9 cellular contexts compared by ENCODE assay signal in the genomic region with DNA sequence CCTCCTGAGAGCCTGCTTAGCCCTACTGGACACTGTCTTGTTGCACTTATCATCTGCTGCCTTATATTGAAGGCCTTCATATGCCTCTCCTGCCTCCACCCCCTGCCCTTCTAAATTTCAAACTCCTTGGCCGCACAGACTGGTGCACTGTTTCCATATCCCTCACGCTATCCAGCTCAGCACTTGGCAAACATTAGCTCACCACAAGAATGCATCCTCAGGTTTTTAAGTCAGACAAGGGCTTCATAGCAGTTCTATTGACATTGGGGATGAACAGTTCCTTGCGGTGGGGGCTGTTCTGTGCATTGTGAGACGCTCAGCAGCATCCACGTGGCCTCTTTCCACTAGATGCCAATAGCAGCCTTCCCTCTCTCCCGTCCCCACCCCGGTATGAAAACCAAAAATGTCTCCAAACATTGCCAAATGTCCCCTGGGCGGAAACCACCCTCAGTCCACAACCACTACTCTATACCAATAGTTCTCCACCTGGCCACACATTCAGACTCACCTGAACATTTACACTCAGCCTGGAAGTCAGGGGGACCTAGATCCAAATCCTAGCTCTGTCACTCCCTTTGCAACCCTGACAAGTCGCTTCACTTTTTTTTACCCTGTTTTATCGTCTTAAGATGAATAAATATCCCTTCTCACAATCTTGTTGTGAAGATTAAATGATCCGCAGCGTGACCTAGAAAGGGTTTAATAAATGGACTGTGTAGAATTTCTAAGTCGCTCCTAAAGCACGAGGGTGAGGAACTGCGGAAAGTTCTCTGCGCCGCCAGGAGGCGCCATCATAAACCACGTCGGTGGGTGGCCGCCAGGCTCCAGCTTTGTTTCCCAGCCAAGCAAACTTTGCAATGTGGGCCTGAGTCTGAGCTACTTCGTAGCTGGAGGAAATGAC. TPM values are rescaled to one million over a fixed set of nuclear protein-coding genes. Genes with fewer than 3 reads are reported as not detected.
A peak's percentile ranks its signal among the peaks of the same experiment; 100 is the strongest.
DNase-seq lines count a peak whose midpoint lies in the region; ATAC-seq, FAIRE-seq and TF ChIP-seq lines count a peak whose summit lies in the region.
"Had no signal": no experiment of that assay in that cellular context is flagged by ENCODE, and none has a peak within 500 bp of the region (broad histone marks: within the 10 kb centered on the region; RNA-seq: fewer than 3 reads in every experiment).

No MANE protein-coding gene starts in this region.

- peaks cover 13% of the 10 kb centered on the region for H3K4me1 Mint-ChIP-seq in stimulated activated memory B cell treated with anti-CD40 and anti-IgM and Interleukin-4, amounts not matched to agents 10 μg/mL and 1 μg/mL and 100 μg/mL, for 72 hours
- H3K4me1 Mint-ChIP-seq: immature natural killer cell had no signal

- peak; percentile 79 for FAIRE-seq in GM19239 (lab: Jason Lieb, UNC)

- no peak overlapping the region for H3K27ac Mint-ChIP-seq in stimulated activated memory B cell treated with anti-CD40 and anti-IgM and Interleukin-4, amounts not matched to agents 10 μg/mL and 1 μg/mL and 100 μg/mL, for 72 hours
- H3K27ac Mint-ChIP-seq: immature natural killer cell had no signal

- TSS peak; percentile 97 for BruUV-seq in PC-3 (replicated peaks; lab: Mats Ljungman, UMichigan)

- H3K27me3 ChIP-seq in PC-3 (ENCODE audit: low read length) = no peaks in the 10 kb centered on the region
- H3K27me3 ChIP-seq in heart right ventricle = peaks cover 0 to 79% (median 60%) of the 10 kb centered on the region in 7 donors

- ATAC-seq in PC-3 (peak; percentile 88), heart right ventricle (no peak), GM19324 (IDR thresholded peaks at IDR 0.05; ENCODE audit: low FRiP score, unreplicated experiment) (no peak)
- no peak for ATAC-seq in stimulated activated memory B cell treated with anti-CD40 and anti-IgM and Interleukin-4, amounts not matched to agents 10 μg/mL and 1 μg/mL and 100 μg/mL, for 72 hours

- CTCF ChIA-PET in PC-3 (lab: Charles Lee) = interaction anchor here (0.6 to 1.9 kb wide), 5 partner anchors 17 to 48 kb away, joined by 3 to 19 read pairs (median 12); no protein-coding TSS in a partner anchor

- peak overlapping the region; percentile 88 for H3K4me2 ChIP-seq in PC-3 (ENCODE audit: low read length)

- POLR2A ChIA-PET in PC-3 (lab: Charles Lee; ENCODE audit: unreplicated experiment) = no interaction called here

- H3K79me2 ChIP-seq in PC-3 (ENCODE audit: low read length) = no peaks in the 10 kb centered on the region

- H3K9me3 ChIP-seq in PC-3 (ENCODE audit: low read length) (no peaks in the 10 kb centered on the region), heart right ventricle (no peaks in the 10 kb centered on the region)

- H3K9ac ChIP-seq in PC-3 (ENCODE audit: low read length) = peak overlapping the region; percentile 98

- peak; percentile 59 for DNase-seq in AG08395 (ENCODE audit: low spot score)
- no peak for DNase-seq in GM19239 (ENCODE audit: insufficient read length, low spot score)
- DNase-seq in PC-3 = peak; percentile 93
- DNase-seq in activated naive CD4-positive, alpha-beta T cell treated with Interleukin-2 at 50 U/mL for 16 hours = peak; percentile 53
- peak; percentile 13 to 31 for DNase-seq in heart right ventricle
- peak; percentile 66 for DNase-seq in stimulated activated CD4-positive, alpha-beta T cell treated with anti-CD3 and anti-CD28 coated beads, Interleukin-15, amount 100 ng/mL, for 24 hours

- H3K4me1 ChIP-seq in PC-3 (ENCODE audit: insufficient read depth, low read length) (peaks cover 44% of the 10 kb centered on the region), heart right ventricle (peaks cover 0 to 31% (median 0%) of the 10 kb centered on the region in 9 donors)

- peak overlapping the region; percentile 75 for H2AFZ ChIP-seq in PC-3 (ENCODE audit: low read length)

- H3K9me2 ChIP-seq in PC-3 (replicated peaks; ENCODE audit: low read length) = no peaks in the 10 kb centered on the region

- H3K4me3 ChIP-seq in PC-3 (ENCODE audit: low read length) = peak overlapping the region; percentile 50; the same call in 1 of the 2 replicates
- no peak overlapping the region for H3K4me3 ChIP-seq in heart right ventricle

- TF ChIP-seq CTCF in PC-3 (conservative IDR thresholded peaks at IDR 0.05; ENCODE audit: low read depth, low read length) (peak; percentile 88), heart right ventricle (IDR thresholded peaks at IDR 0.05) (peak in 7 of 9 donors; percentile 32 to 78 (median 54))

- peaks cover 42% of the 10 kb centered on the region for H3K27me3 Mint-ChIP-seq in stimulated activated memory B cell treated with anti-CD40 and anti-IgM and Interleukin-4, amounts not matched to agents 10 μg/mL and 1 μg/mL and 100 μg/mL, for 72 hours

- no peaks in the 10 kb centered on the region for H3K36me3 ChIP-seq in PC-3 (ENCODE audit: low read depth, low read length)
- no peaks in the 10 kb centered on the region for H3K36me3 ChIP-seq in heart right ventricle

- H4K20me1 ChIP-seq in PC-3 (ENCODE audit: low read length) = no peaks in the 10 kb centered on the region

- WGBS in heart right ventricle, 2 donors = 25 to 26% methylated on average over 22 of the region's 22 CpGs

- intact Hi-C loops in PC-3 (cut with micrococcal nuclease) = loop anchor here (2.0 to 10.0 kb wide), 2 partner anchors 28 to 162 kb away; partner anchors contain the start of gene RABAC1
- intact Hi-C loops in heart right ventricle (cut with DNase I) = no loop called here

- no peak overlapping the region for H3K4me3 Mint-ChIP-seq in stimulated activated memory B cell treated with anti-CD40 and anti-IgM and Interleukin-4, amounts not matched to agents 10 μg/mL and 1 μg/mL and 100 μg/mL, for 72 hours
- H3K4me3 Mint-ChIP-seq: immature natural killer cell had no signal

- H3K36me3 Mint-ChIP-seq in stimulated activated memory B cell treated with anti-CD40 and anti-IgM and Interleukin-4, amounts not matched to agents 10 μg/mL and 1 μg/mL and 100 μg/mL, for 72 hours = no peaks in the 10 kb centered on the region
- H3K36me3 Mint-ChIP-seq: immature natural killer cell had no signal

- peak overlapping the region; percentile 100 for H3K27ac ChIP-seq in PC-3 (ENCODE audit: low read length)
- no peak overlapping the region for H3K27ac ChIP-seq in heart right ventricle

- no peaks in the 10 kb centered on the region for H3K9me3 Mint-ChIP-seq in stimulated activated memory B cell treated with anti-CD40 and anti-IgM and Interleukin-4, amounts not matched to agents 10 μg/mL and 1 μg/mL and 100 μg/mL, for 72 hours
- H3K9me3 Mint-ChIP-seq: immature natural killer cell had no signal

- peaks cover 7% of the 10 kb centered on the region for H3F3A ChIP-seq in PC-3 (ENCODE audit: low read length, unreplicated experiment)

RNA-seq across cellular contexts. Expression of gene CEACAM3, which starts 3.6 kb away (rescaled TPM):
- total RNA-seq in PC-3 (2014; rRNA removed) (not detected in 2 replicates), heart right ventricle (1 to 10 TPM in 1 of 10 donors, under 1 TPM in 7, not detected in 2; 0.21 to 1.5 (median 0.40) TPM)
- not detected for polyA plus RNA-seq in heart right ventricle
- polyA plus RNA-seq: immature natural killer cell had no signal

RNA-seq across cellular contexts. Expression of gene CEACAM6, which starts 37.4 kb away (rescaled TPM):
- total RNA-seq in PC-3 (2014; rRNA removed) (7.1 and 9.0 TPM in 2 replicates), heart right ventricle (under 1 TPM in 2 of 10 donors, not detected in 8; 0.10 to 0.12 TPM)
- under 1 TPM in 1 of 2 donors, not detected in 1; 0.03 TPM for polyA plus RNA-seq in heart right ventricle
- polyA plus RNA-seq: immature natural killer cell had no signal

RNA-seq across cellular contexts. Expression of gene LYPD4, which starts 51.7 kb away (rescaled TPM):
- total RNA-seq in PC-3 (2014; rRNA removed) = not detected in 2 replicates
- not detected for total RNA-seq in heart right ventricle
- polyA plus RNA-seq in heart right ventricle = not detected
- polyA plus RNA-seq: immature natural killer cell had no signal

RNA-seq across cellular contexts. Expression of gene DMRTC2, which starts 52.1 kb away (rescaled TPM):
- total RNA-seq in PC-3 (2014; rRNA removed) (not detected in 2 replicates), heart right ventricle (not detected)
- polyA plus RNA-seq in heart right ventricle = not detected
- polyA plus RNA-seq: immature natural killer cell had no signal
